ENCODE assay signal across 8 cellular contexts in genomic region chr9:136485049-136485647, GRCh38. TPM values are rescaled to one million over a fixed set of nuclear protein-coding genes. Genes with fewer than 3 reads are reported as not detected.
DNase-seq lines count a peak whose midpoint lies in the region; ATAC-seq, FAIRE-seq and TF ChIP-seq lines count a peak whose summit lies in the region.

No MANE protein-coding gene starts in this region.

- H3K27me3 Mint-ChIP-seq in CD4-positive, CD25-positive, alpha-beta regulatory T cell = peaks cover 8% of the 10 kb centered on the region

- peak; percentile 98 for FAIRE-seq in endothelial cell of umbilical vein (lab: Jason Lieb, UNC)

- peak overlapping the region in 2 of 3 donors; percentile 81 to 86 for H3K27ac Mint-ChIP-seq in CD4-positive, CD25-positive, alpha-beta regulatory T cell

- no peak for ATAC-seq in CD4-positive, CD25-positive, alpha-beta regulatory T cell (ENCODE audit: low read depth in 2 of 2)
- no peak for ATAC-seq in GM21515 (IDR thresholded peaks at IDR 0.05; ENCODE audit: unreplicated experiment)

- no peaks in the 10 kb centered on the region for H3K9me1 ChIP-seq in endothelial cell of umbilical vein (replicated peaks; ENCODE audit: control insufficient read depth, extremely low read depth, insufficient read depth, low read length)

- no peaks in the 10 kb centered on the region for H3K9me3 ChIP-seq in CD4-positive, CD25-positive, alpha-beta regulatory T cell (ENCODE audit: control insufficient read depth in 2 of 2, low read length in 2 of 2)
- no peaks in the 10 kb centered on the region for H3K9me3 ChIP-seq in endothelial cell of umbilical vein (replicated peaks; ENCODE audit: control insufficient read depth, insufficient read depth, low read length)

- peaks cover 0 to 1% (median 0%) of the 10 kb centered on the region in 7 donors for H3K9me3 Mint-ChIP-seq in CD4-positive, CD25-positive, alpha-beta regulatory T cell

- H4K20me1 ChIP-seq in endothelial cell of umbilical vein (replicated peaks; ENCODE audit: control insufficient read depth, extremely low read depth, insufficient read depth, low read length) = no peaks in the 10 kb centered on the region

- TF ChIP-seq POLR2A in endothelial cell of umbilical vein (IDR thresholded peaks at IDR 0.05; ENCODE audit: low read depth, low read length) = no peak

- BruUV-seq in endothelial cell of umbilical vein (replicated peaks; lab: Mats Ljungman, UMichigan) = no TSS peak

- peaks cover under 1% of the 10 kb centered on the region for H3K36me3 Mint-ChIP-seq in CD4-positive, CD25-positive, alpha-beta regulatory T cell

- H3K4me1 Mint-ChIP-seq in CD4-positive, CD25-positive, alpha-beta regulatory T cell = peaks cover 0 to 27% (median 15%) of the 10 kb centered on the region in 4 donors

- TF ChIP-seq CTCF in endothelial cell of umbilical vein (IDR thresholded peaks at IDR 0.05; ENCODE audit: extremely low read depth in 1 of 2, insufficient read depth in 1 of 2, low read depth in 1 of 2, low read length in 2 of 2) = peak; percentile 91 to 92

- POLR2A ChIA-PET in endothelial cell of umbilical vein (lab: Charles Lee) = interaction anchor here (0.6 to 1.0 kb wide), 2 partner anchors 146 to 158 kb away, joined by 3 to 4 read pairs; no protein-coding TSS in a partner anchor

- H3K4me2 ChIP-seq in endothelial cell of umbilical vein (ENCODE audit: insufficient read depth, low read length) = no peak overlapping the region

- H3K79me2 ChIP-seq in endothelial cell of umbilical vein (ENCODE audit: control insufficient read depth, insufficient read depth, low read length) = peaks cover 22% of the 10 kb centered on the region

- no peaks in the 10 kb centered on the region for H3K27me3 ChIP-seq in CD4-positive, CD25-positive, alpha-beta regulatory T cell (ENCODE audit: control insufficient read depth, insufficient read depth, low read length)
- H3K27me3 ChIP-seq in endothelial cell of umbilical vein (ENCODE audit: control insufficient read depth in 2 of 2, insufficient read depth in 2 of 2, low read length in 2 of 2) = no peaks in the 10 kb centered on the region

- no peak overlapping the region for H3K9ac ChIP-seq in endothelial cell of umbilical vein (replicated peaks; ENCODE audit: extremely low read depth, insufficient read depth, low read length)

- peak; percentile 69 to 80 (median 79) for DNase-seq in CD4-positive, CD25-positive, alpha-beta regulatory T cell
- DNase-seq in HK-2 (ENCODE audit: unreplicated experiment) (peak; percentile 83), NOMO-1 treated with DMSO at 0.1 percent for 48 hours (lab: John Stamatoyannopoulos, UW; ENCODE audit: unreplicated experiment) (peak; percentile 81), endothelial cell of umbilical vein (ENCODE audit: low read depth, low spot score) (peak; percentile 75), mucosa of gallbladder (ENCODE audit: low spot score) (peak; percentile 85)
- DNase-seq in activated CD8-positive, alpha-beta memory T cell treated with anti-CD3 and anti-CD28 coated beads, Interleukin-2, amount 50 U/mL, for 1 hour (ENCODE audit: extremely low read depth) = peak; percentile 41
- peak; percentile 92 for DNase-seq in stimulated activated CD8-positive, alpha-beta memory T cell treated with anti-CD3 and anti-CD28 coated beads, Interleukin-4, amount 100 ng/mL, for 48 hours

- peaks cover 36% of the 10 kb centered on the region for H3K4me1 ChIP-seq in CD4-positive, CD25-positive, alpha-beta regulatory T cell (ENCODE audit: control insufficient read depth, insufficient read depth, low read length, poor library complexity, severe bottlenecking)
- H3K4me1 ChIP-seq in endothelial cell of umbilical vein (ENCODE audit: control insufficient read depth, extremely low read depth, insufficient read depth, low read length) = peaks cover 16% of the 10 kb centered on the region

- CTCF ChIA-PET in endothelial cell of umbilical vein (lab: Charles Lee) = interaction anchor here (0.6 to 8.5 kb wide), 19 partner anchors 15 to 208 kb away, joined by 3 to 261 read pairs (median 4); no protein-coding TSS in a partner anchor

- dilution Hi-C loops in endothelial cell of umbilical vein (cut with MboI; ENCODE audit: extremely low pct_ligation_motif_present, low sequenced_read_pairs) = loop anchor here (10.0 kb wide), 1 partner anchor 70 kb away; no protein-coding TSS in a partner anchor

- no peak overlapping the region for H2AFZ ChIP-seq in endothelial cell of umbilical vein (ENCODE audit: low read depth, low read length)

- peak overlapping the region; percentile 21 to 87 (median 73) for H3K4me3 Mint-ChIP-seq in CD4-positive, CD25-positive, alpha-beta regulatory T cell

- H3K27ac ChIP-seq in CD4-positive, CD25-positive, alpha-beta regulatory T cell (ENCODE audit: insufficient read depth, low read length, poor library complexity, severe bottlenecking) = peak overlapping the region; percentile 98
- H3K27ac ChIP-seq in endothelial cell of umbilical vein (ENCODE audit: insufficient read depth, low read depth, low read length) = no peak overlapping the region

- intact Hi-C loops in endothelial cell of umbilical vein (cut with micrococcal nuclease) = loop anchor here (1.0 kb wide), 3 partner anchors 146 to 209 kb away; no protein-coding TSS in a partner anchor

- no peak overlapping the region for H3K4me3 ChIP-seq in CD4-positive, CD25-positive, alpha-beta regulatory T cell (ENCODE audit: low read depth, low read length)
- no peak overlapping the region for H3K4me3 ChIP-seq in endothelial cell of umbilical vein (replicated peaks in 1 of 3; ENCODE audit: insufficient read depth in 1 of 3, low read depth in 1 of 3, low read length in 3 of 3)

- no peaks in the 10 kb centered on the region for H3K36me3 ChIP-seq in CD4-positive, CD25-positive, alpha-beta regulatory T cell (ENCODE audit: control insufficient read depth, insufficient read depth, low read length)
- H3K36me3 ChIP-seq in endothelial cell of umbilical vein (ENCODE audit: control insufficient read depth in 2 of 2, extremely low read depth in 1 of 2, insufficient read depth in 2 of 2, low read length in 2 of 2) = no peaks in the 10 kb centered on the region

TF ChIP-seq in endothelial cell of umbilical vein, 7 proteins besides CTCF, POLR2A, EP300 and RAD21:
- no peak for TF ChIP-seq MAX (IDR thresholded peaks at IDR 0.05; ENCODE audit: insufficient read depth, insufficient read length)
- no peak for TF ChIP-seq MYC (IDR thresholded peaks at IDR 0.05; ENCODE audit: low read depth, low read length)
- no peak for TF ChIP-seq JUN (IDR thresholded peaks at IDR 0.05; ENCODE audit: borderline replicate concordance, insufficient read depth, insufficient read length, low read depth)
- TF ChIP-seq GATA2 (IDR thresholded peaks at IDR 0.05; ENCODE audit: insufficient read depth, insufficient read length, low read depth, low read length) = no peak
- no peak for TF ChIP-seq POLR2AphosphoS5 (IDR thresholded peaks at IDR 0.05; ENCODE audit: insufficient read depth, low read depth, low read length)
- no peak for TF ChIP-seq EZH2 (IDR thresholded peaks at IDR 0.05; ENCODE audit: borderline replicate concordance, low read depth, low read length, severe bottlenecking)
- TF ChIP-seq FOS (IDR thresholded peaks at IDR 0.05; ENCODE audit: borderline replicate concordance, insufficient read depth, low read length) = no peak

RNA-seq across cellular contexts. Expression of gene SEC16A, which starts 2.3 kb away (rescaled TPM):
- 74.4 TPM for total RNA-seq in CD4-positive, CD25-positive, alpha-beta regulatory T cell
- 10 to 100 TPM; 17.7 to 22.7 (median 21.1) TPM for polyA plus RNA-seq in CD4-positive, CD25-positive, alpha-beta regulatory T cell
- total RNA-seq in endothelial cell of umbilical vein = 76.7 and 80.6 TPM in 2 replicates
- 33.5 and 34.5 TPM in 2 replicates for polyA plus RNA-seq in endothelial cell of umbilical vein
- 38.4 and 38.9 TPM in 2 replicates for polyA plus RNA-seq in endothelial cell of umbilical vein (2011; cell fraction: cytosol; rRNA removed)
- polyA plus RNA-seq in endothelial cell of umbilical vein (2011; cell fraction: nucleus; rRNA removed) = 116 and 118 TPM in 2 replicates
- 61.7 and 62.2 TPM in 2 replicates for polyA plus RNA-seq in endothelial cell of umbilical vein (2012)
- 41.8 and 45.2 TPM in 2 replicates for polyA minus RNA-seq in endothelial cell of umbilical vein
- 46.3 TPM for polyA minus RNA-seq in endothelial cell of umbilical vein (2011; cell fraction: cytosol; rRNA and poly(A)+ RNA removed)
- 40.9 and 44.0 TPM in 2 replicates for polyA minus RNA-seq in endothelial cell of umbilical vein (2011; cell fraction: nucleus; rRNA and poly(A)+ RNA removed)
- total RNA-seq in mucosa of gallbladder = 78.4 TPM

RNA-seq across cellular contexts. Expression of gene INPP5E, which starts 45.5 kb away (rescaled TPM):
- total RNA-seq in CD4-positive, CD25-positive, alpha-beta regulatory T cell = 30.3 TPM
- polyA plus RNA-seq in CD4-positive, CD25-positive, alpha-beta regulatory T cell = 1 to 10 TPM; 1.9 to 4.4 (median 2.3) TPM
- total RNA-seq in endothelial cell of umbilical vein (22.9 and 24.5 TPM in 2 replicates), mucosa of gallbladder (18.7 TPM)
- polyA plus RNA-seq in endothelial cell of umbilical vein = 15.0 and 17.1 TPM in 2 replicates
- 10.2 and 12.4 TPM in 2 replicates for polyA plus RNA-seq in endothelial cell of umbilical vein (2011; cell fraction: cytosol; rRNA removed)
- polyA plus RNA-seq in endothelial cell of umbilical vein (2011; cell fraction: nucleus; rRNA removed) = 49.6 and 50.0 TPM in 2 replicates
- 10.9 and 15.1 TPM in 2 replicates for polyA plus RNA-seq in endothelial cell of umbilical vein (2012)
- polyA minus RNA-seq in endothelial cell of umbilical vein = 8.5 and 9.1 TPM in 2 replicates
- 6.8 TPM for polyA minus RNA-seq in endothelial cell of umbilical vein (2011; cell fraction: cytosol; rRNA and poly(A)+ RNA removed)
- polyA minus RNA-seq in endothelial cell of umbilical vein (2011; cell fraction: nucleus; rRNA and poly(A)+ RNA removed) = 10.5 and 15.5 TPM in 2 replicates

Comparison
In these comparisons a context has a peak if more than half of its experiments do, and no peak if none do; other contexts are left out.
1. DNase-seq: peak in every context shown above with its lines; median percentile 92 in stimulated activated CD8-positive, alpha-beta memory T cell treated with anti-CD3 and anti-CD28 coated beads, Interleukin-4, amount 100 ng/mL, for 48 hours; 85 in mucosa of gallbladder; 83 in HK-2; 81 in NOMO-1 treated with DMSO at 0.1 percent for 48 hours; 79 in CD4-positive, CD25-positive, alpha-beta regulatory T cell; 75 in endothelial cell of umbilical vein; 41 in activated CD8-positive, alpha-beta memory T cell treated with anti-CD3 and anti-CD28 coated beads, Interleukin-2, amount 50 U/mL, for 1 hour.